9 cellular contexts compared by ENCODE assay signal in the genomic region with DNA sequence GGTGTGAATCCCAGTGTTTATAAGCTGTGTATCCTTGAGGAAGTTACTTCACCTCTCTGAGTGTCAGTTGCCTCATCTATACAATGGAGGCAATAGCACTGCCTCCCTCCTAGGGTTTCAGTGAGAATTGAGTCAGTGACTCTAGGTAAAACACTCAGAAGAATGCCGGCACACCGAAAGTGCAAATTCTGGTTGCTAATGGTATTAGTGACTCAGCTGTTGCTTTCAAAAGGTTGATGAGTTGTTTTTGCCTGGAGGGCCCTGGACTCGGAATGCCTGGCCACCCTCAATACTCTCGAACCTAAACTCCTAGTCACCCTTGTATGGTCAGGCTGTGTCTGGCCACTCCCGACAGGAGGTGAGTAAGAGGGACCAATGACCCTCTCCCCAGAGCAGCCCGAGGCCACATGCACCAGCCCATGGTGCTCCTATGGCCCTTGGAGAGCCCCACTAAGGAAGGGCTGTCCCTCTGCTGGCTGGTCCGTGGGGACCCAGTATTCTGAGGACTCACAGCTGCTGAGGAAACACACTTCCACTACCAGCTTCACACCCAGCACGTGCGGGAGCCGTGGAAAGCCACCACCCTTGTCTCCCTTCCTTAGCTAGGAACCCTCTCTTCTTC.
DNase-seq lines count a peak whose midpoint lies in the region; ATAC-seq and TF ChIP-seq lines count a peak whose summit lies in the region.
"Had no signal": no experiment of that assay in that cellular context is flagged by ENCODE, and none has a peak within 500 bp of the region (broad histone marks: within the 10 kb centered on the region; RNA-seq: fewer than 3 reads in every experiment).

No MANE protein-coding gene starts in this region.

- peak; percentile 85 for DNase-seq in AG20443 (ENCODE audit: low spot score)
- DNase-seq in NCI-H1092 treated with DMSO at 0.1 percent for 48 hours (lab: John Stamatoyannopoulos, UW) = peak; percentile 25
- peak; percentile 89 to 95 for DNase-seq in foreskin fibroblast
- no peak for DNase-seq in middle frontal gyrus (ENCODE audit: extremely low spot score, low spot score)
- DNase-seq in NOMO-1 treated with dmso at 0.1 percent for 144 hours (lab: John Stamatoyannopoulos, UW; ENCODE audit: unreplicated experiment) = no peak
- DNase-seq in nucleus accumbens (lab: John Stamatoyannopoulos, UW) = no peak
- DNase-seq: activated B cell treated with CpG ODN at 0.5 μM for 24 hours had no signal

- peak; percentile 20 for ATAC-seq in GM19468 (IDR thresholded peaks at IDR 0.05; ENCODE audit: extremely low read depth, unreplicated experiment)
- ATAC-seq in HG03175 (IDR thresholded peaks at IDR 0.05; ENCODE audit: unreplicated experiment) = no peak

- H3K4me3 ChIP-seq in foreskin fibroblast (ENCODE audit: low read depth in 1 of 2, low read length in 2 of 2) = no peak overlapping the region

- TF ChIP-seq CTCF in foreskin fibroblast (IDR thresholded peaks at IDR 0.05; ENCODE audit: low read depth, low read length) = no peak

Comparison
In these comparisons a context has a peak if more than half of its experiments do, and no peak if none do; other contexts are left out.
1. DNase-seq: peak in AG20443 (single experiment), NCI-H1092 treated with DMSO at 0.1 percent for 48 hours (single experiment) and foreskin fibroblast (2 of 2); none in middle frontal gyrus (single experiment), NOMO-1 treated with dmso at 0.1 percent for 144 hours (single experiment) and nucleus accumbens (0 of 56).